In the genomic region with DNA sequence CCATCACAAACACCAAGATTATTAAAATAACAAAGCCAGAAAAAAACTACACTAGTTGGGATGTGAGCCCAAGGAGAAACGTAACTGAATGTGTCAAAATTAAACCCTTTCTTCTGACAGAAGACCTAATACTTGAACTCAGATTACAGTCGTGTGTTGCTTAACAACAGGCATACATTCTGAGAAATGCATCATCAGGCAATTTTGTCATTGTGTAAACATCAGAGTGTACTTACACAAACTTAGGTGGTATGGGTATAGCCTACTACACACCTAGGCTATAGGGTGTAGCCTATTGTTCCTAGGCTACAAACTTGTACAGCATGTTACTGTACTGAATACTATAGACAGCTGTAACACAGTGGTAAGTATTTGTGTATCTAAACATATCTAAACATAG, we compare ENCODE assay signal across 18 cellular contexts.
"Had no signal": no experiment of that assay in that cellular context is flagged by ENCODE, and none has a peak within 500 bp of the region (broad histone marks: within the 10 kb centered on the region; RNA-seq: fewer than 3 reads in every experiment).

No MANE protein-coding gene starts in this region.

- H3K9ac ChIP-seq: neural progenitor cell had no signal

- H3K27ac ChIP-seq: ascending aorta, lower lobe of right lung, neural progenitor cell, ovary, thoracic aorta, upper lobe of right lung had no signal

- H2AFZ ChIP-seq: neural progenitor cell had no signal

- ATAC-seq: activated naive CD8-positive, alpha-beta T cell treated with anti-CD3 and anti-CD28 coated beads, Interleukin-2, amount 50 U/mL, for 24 hours; lower lobe of right lung; sciatic nerve; upper lobe of right lung had no signal

- H3K36me3 ChIP-seq: neural progenitor cell, ovary, thoracic aorta had no signal

- H3K27ac Mint-ChIP-seq: activated CD4-positive, alpha-beta T cell treated with anti-CD3 and anti-CD28 coated beads, Interleukin-2, amount 10 ng/mL, durations not matched to agents 7 days and 5 days; activated naive CD8-positive, alpha-beta T cell treated with anti-CD3 and anti-CD28 coated beads, Interleukin-2, amount 50 U/mL, for 24 hours; mesothelial cell of epicardium; neural progenitor cell; T-helper 2 cell treated with Interferon-gamma antibody and Interleukin-4, amounts not matched to agents 5 μg/mL and 100 μg/mL, for 36 hours had no signal

- H3K4me3 ChIP-seq: ascending aorta, esophagus muscularis mucosa, lower lobe of right lung, neural progenitor cell, ovary, spleen, thoracic aorta, upper lobe of right lung had no signal

- H3K9me3 ChIP-seq: ascending aorta, esophagus muscularis mucosa, lower lobe of right lung, ovary, spleen, thoracic aorta, upper lobe of right lung had no signal

- H3K27me3 Mint-ChIP-seq: activated CD4-positive, alpha-beta T cell treated with anti-CD3 and anti-CD28 coated beads, Interleukin-2, amount 10 ng/mL, durations not matched to agents 7 days and 5 days; activated naive CD8-positive, alpha-beta T cell treated with anti-CD3 and anti-CD28 coated beads, Interleukin-2, amount 50 U/mL, for 24 hours had no signal

- H3K27me3 ChIP-seq: ascending aorta, esophagus muscularis mucosa, neural progenitor cell, ovary, spleen, upper lobe of right lung had no signal

- H3K4me3 Mint-ChIP-seq: activated CD4-positive, alpha-beta T cell treated with anti-CD3 and anti-CD28 coated beads, Interleukin-2, amount 10 ng/mL, durations not matched to agents 7 days and 5 days; activated naive CD8-positive, alpha-beta T cell treated with anti-CD3 and anti-CD28 coated beads, Interleukin-2, amount 50 U/mL, for 24 hours; mesothelial cell of epicardium; neural progenitor cell; T-helper 2 cell treated with Interferon-gamma antibody and Interleukin-4, amounts not matched to agents 5 μg/mL and 100 μg/mL, for 36 hours had no signal

- H3K9me3 Mint-ChIP-seq: activated naive CD8-positive, alpha-beta T cell treated with anti-CD3 and anti-CD28 coated beads, Interleukin-2, amount 50 U/mL, for 24 hours; mesothelial cell of epicardium; neural progenitor cell; T-helper 2 cell treated with Interferon-gamma antibody and Interleukin-4, amounts not matched to agents 5 μg/mL and 100 μg/mL, for 36 hours had no signal

- H3K4me2 ChIP-seq: neural progenitor cell had no signal

- DNase-seq: activated CD4-positive, alpha-beta T cell treated with anti-CD3 and anti-CD28 coated beads, Interleukin-2, amount 10 ng/mL, durations not matched to agents 7 days and 5 days; activated CD4-positive, CD25-positive, alpha-beta regulatory T cell; activated CD8-positive, alpha-beta memory T cell treated with anti-CD3 and anti-CD28 coated beads, Interleukin-2, amount 50 U/mL, for 48 hours; activated naive CD4-positive, alpha-beta T cell; activated naive CD8-positive, alpha-beta T cell treated with anti-CD3 and anti-CD28 coated beads, Interleukin-2, amount 50 U/mL, for 24 hours; head of caudate nucleus; left cardiac atrium; lower lobe of right lung; ovary; spleen; upper lobe of right lung had no signal
